ENCODE assay signal across 14 cellular contexts in the genomic region with DNA sequence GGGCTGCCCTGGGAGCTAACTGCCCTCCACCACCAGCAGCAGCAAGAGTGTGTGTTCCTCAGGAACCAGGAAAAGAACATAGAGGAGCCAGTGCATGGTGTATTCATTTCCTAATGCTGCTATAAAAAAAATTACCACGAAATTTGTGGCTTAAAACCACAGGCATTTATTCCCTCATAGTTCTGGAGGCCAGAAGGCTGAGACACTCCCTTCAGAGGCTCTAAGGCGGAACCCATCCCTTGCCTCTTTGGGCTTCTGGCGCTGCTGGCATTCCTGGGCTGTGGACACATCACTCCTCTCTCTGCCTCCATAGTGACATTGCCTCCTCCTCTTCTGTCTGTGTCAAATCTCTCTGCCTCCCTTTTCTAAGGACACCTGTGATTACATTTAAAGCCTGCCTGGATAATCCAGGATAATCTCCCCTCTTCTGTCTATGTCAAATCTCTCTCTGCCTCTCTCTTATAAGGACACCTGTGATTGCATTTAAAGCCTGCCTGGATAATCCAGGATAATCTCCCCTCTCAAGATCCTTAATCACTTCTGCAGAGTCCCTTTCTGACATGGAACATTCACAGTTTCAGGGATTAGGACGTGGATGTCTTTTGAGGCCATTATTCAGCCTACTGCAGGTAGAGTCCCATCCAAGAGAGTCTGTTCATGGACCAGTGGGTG. TPM values are rescaled to one million over a fixed set of nuclear protein-coding genes. Genes with fewer than 3 reads are reported as not detected.
DNase-seq lines count a peak whose midpoint lies in the region; TF ChIP-seq lines count a peak whose summit lies in the region.
"Had no signal": no experiment of that assay in that cellular context is flagged by ENCODE, and none has a peak within 500 bp of the region (broad histone marks: within the 10 kb centered on the region; RNA-seq: fewer than 3 reads in every experiment).

No MANE protein-coding gene starts in this region.

- peak; percentile 87 for DNase-seq in GM03348 (ENCODE audit: low spot score)
- DNase-seq in PC-9: peak; percentile 61 to 75
- DNase-seq in esophagus muscularis mucosa (ENCODE audit: extremely low spot score): peak; percentile 79
- peak; percentile 51 for DNase-seq in renal cortical epithelial cell (ENCODE audit: low read depth)
- DNase-seq in stimulated activated CD4-positive, alpha-beta T cell treated with anti-CD3 and anti-CD28 coated beads, Interleukin-2, amount 100 ng/mL, for 48 hours: no peak
- no peak for DNase-seq in NCI-H187 treated with DMSO at 0.1 percent for 48 hours (lab: John Stamatoyannopoulos, UW)
- DNase-seq in uterus: no peak
- no peak for DNase-seq in glutamatergic neuron
- DNase-seq: activated B cell treated with CpG ODN at 0.5 μM for 24 hours; activated T-cell treated with anti-CD3 and anti-CD28 coated beads, Interleukin-2, amount 50 U/mL, for 4 hours; SHP77 had no signal

- no peak overlapping the region for H3K27ac Mint-ChIP-seq in glutamatergic neuron (ENCODE audit: unreplicated experiment)
- H3K27ac Mint-ChIP-seq: activated B cell treated with CpG ODN at 0.5 μM for 24 hours had no signal

- no peaks in the 10 kb centered on the region for H3K27me3 Mint-ChIP-seq in glutamatergic neuron (ENCODE audit: unreplicated experiment)

- H3K27ac ChIP-seq in PC-9: no peak overlapping the region
- no peak overlapping the region for H3K27ac ChIP-seq in esophagus muscularis mucosa (replicated peaks in 1 of 4)
- H3K27ac ChIP-seq in uterus: peak overlapping the region in 1 of 2 donors; percentile 64
- H3K27ac ChIP-seq: cardiac muscle cell, neutrophil had no signal

- no peak overlapping the region for H2AFZ ChIP-seq in PC-9

- no peaks in the 10 kb centered on the region for H3K4me1 Mint-ChIP-seq in glutamatergic neuron (ENCODE audit: low read depth, unreplicated experiment)
- H3K4me1 Mint-ChIP-seq: activated B cell treated with CpG ODN at 0.5 μM for 24 hours had no signal

- H3K9me2 ChIP-seq in PC-9 (ENCODE audit: insufficient read depth): no peaks in the 10 kb centered on the region

- TF ChIP-seq POLR2A in esophagus muscularis mucosa (IDR thresholded peaks at IDR 0.05; ENCODE audit: low read depth) (no peak), uterus (IDR thresholded peaks at IDR 0.05) (no peak)

- no peak for TF ChIP-seq EP300 in esophagus muscularis mucosa (IDR thresholded peaks at IDR 0.05)

- no peak for TF ChIP-seq CTCF in PC-9 (conservative IDR thresholded peaks at IDR 0.05)
- no peak for TF ChIP-seq CTCF in esophagus muscularis mucosa (IDR thresholded peaks at IDR 0.05)
- TF ChIP-seq CTCF in uterus (IDR thresholded peaks at IDR 0.05): no peak
- TF ChIP-seq CTCF in glutamatergic neuron (IDR thresholded peaks at IDR 0.05; ENCODE audit: partially characterized antibody, unreplicated experiment): no peak

- no peaks in the 10 kb centered on the region for H3K9me3 Mint-ChIP-seq in glutamatergic neuron (ENCODE audit: unreplicated experiment)
- H3K9me3 Mint-ChIP-seq: activated B cell treated with CpG ODN at 0.5 μM for 24 hours; activated T-cell treated with anti-CD3 and anti-CD28 coated beads, Interleukin-2, amount 50 U/mL, for 4 hours had no signal

- no peaks in the 10 kb centered on the region for H3K79me2 ChIP-seq in PC-9 (ENCODE audit: low read depth)

- BruUV-seq in PC-9 (replicated peaks; lab: Mats Ljungman, UMichigan): no TSS peak

- H4K20me1 ChIP-seq in PC-9 (ENCODE audit: insufficient read depth): no peaks in the 10 kb centered on the region

- H3K36me3 ChIP-seq in PC-9 (ENCODE audit: low read depth) (no peaks in the 10 kb centered on the region), esophagus muscularis mucosa (no peaks in the 10 kb centered on the region), uterus (no peaks in the 10 kb centered on the region)
- H3K36me3 ChIP-seq: cardiac muscle cell, neutrophil had no signal

- H3K4me3 Mint-ChIP-seq in glutamatergic neuron (ENCODE audit: unreplicated experiment): no peak overlapping the region
- H3K4me3 Mint-ChIP-seq: activated B cell treated with CpG ODN at 0.5 μM for 24 hours; activated T-cell treated with anti-CD3 and anti-CD28 coated beads, Interleukin-2, amount 50 U/mL, for 4 hours had no signal

- intact Hi-C loops in PC-9 (cut with micrococcal nuclease; ENCODE audit: unreplicated experiment): loop anchor here (10.0 kb wide), 1 partner anchor 155 kb away; a partner anchor contains a TSS
- intact Hi-C loops in esophagus muscularis mucosa (cut with DNase I): no loop called here
- intact Hi-C loops in uterus (cut with DNase I; ENCODE audit: low total_unique reads): no loop called here

- H3F3A ChIP-seq in PC-9 (ENCODE audit: insufficient read depth, low read depth): peaks cover 3% of the 10 kb centered on the region; the same call in 1 of the 2 replicates

- peak overlapping the region; percentile 26; the same call in 1 of the 2 replicates for H3K4me2 ChIP-seq in PC-9

- no peak overlapping the region for H3K4me3 ChIP-seq in PC-9
- H3K4me3 ChIP-seq in esophagus muscularis mucosa: no peak overlapping the region
- no peak overlapping the region for H3K4me3 ChIP-seq in uterus
- H3K4me3 ChIP-seq: cardiac muscle cell, GM12878 had no signal

- CTCF ChIA-PET in PC-9 (lab: Charles Lee): no interaction called here

- H3K4me1 ChIP-seq in PC-9 (replicated peaks; ENCODE audit: insufficient read depth) (peaks cover 5% of the 10 kb centered on the region; the same call in 1 of the 2 replicates), esophagus muscularis mucosa (peaks cover 0 to 2% (median 0%) of the 10 kb centered on the region in 4 donors), uterus (no peaks in the 10 kb centered on the region)

- no peaks in the 10 kb centered on the region for H3K36me3 Mint-ChIP-seq in glutamatergic neuron (ENCODE audit: unreplicated experiment)

- H3K27me3 ChIP-seq in PC-9 (ENCODE audit: insufficient read depth, low read depth): peaks cover 21% of the 10 kb centered on the region
- no peaks in the 10 kb centered on the region for H3K27me3 ChIP-seq in esophagus muscularis mucosa
- no peaks in the 10 kb centered on the region for H3K27me3 ChIP-seq in uterus

- POLR2A ChIA-PET in PC-9 (lab: Charles Lee; ENCODE audit: unreplicated experiment): no interaction called here

- H3K9me3 ChIP-seq in PC-9 (ENCODE audit: insufficient read depth, low read depth) (no peaks in the 10 kb centered on the region), esophagus muscularis mucosa (no peaks in the 10 kb centered on the region), uterus (no peaks in the 10 kb centered on the region)
- H3K9me3 ChIP-seq: neutrophil had no signal

- WGBS in esophagus muscularis mucosa: 66% methylated on average over 4 of the region's 4 CpGs

RNA-seq across cellular contexts. Expression of a gene that starts 54.7 kb away (rescaled TPM):
- total RNA-seq in PC-9 (2021): 22.3 and 24.0 TPM in 2 replicates
- total RNA-seq in esophagus muscularis mucosa: 10 to 100 TPM; 11.9 to 23.3 (median 19.1) TPM
- 15.6 and 20.0 TPM in 2 replicates for total RNA-seq in renal cortical epithelial cell
- 10 to 100 TPM in 3 of 4 donors, 1 to 10 TPM in 1; 8.2 to 38.0 (median 24.3) TPM for total RNA-seq in uterus
- 51.2 TPM for total RNA-seq in glutamatergic neuron (ENCODE audit: unreplicated experiment)

RNA-seq across cellular contexts. Expression of a gene that starts 54.8 kb away (rescaled TPM):
- total RNA-seq in PC-9 (2021) (12.4 and 14.8 TPM in 2 replicates), esophagus muscularis mucosa (10 to 100 TPM in 3 of 4 donors, 1 to 10 TPM in 1; 9.0 to 16.2 (median 13.3) TPM), renal cortical epithelial cell (6.6 and 18.3 TPM in 2 replicates), uterus (10 to 100 TPM in 2 of 4 donors, 1 to 10 TPM in 2; 3.1 to 18.0 (median 13.2) TPM), glutamatergic neuron (ENCODE audit: unreplicated experiment) (16.1 TPM)

Comparison
In these comparisons a context has a peak if more than half of its experiments do, and no peak if none do; other contexts are left out.
1. DNase-seq: peak in GM03348 (single experiment), PC-9 (2 of 2), esophagus muscularis mucosa (single experiment) and renal cortical epithelial cell (single experiment); none in stimulated activated CD4-positive, alpha-beta T cell treated with anti-CD3 and anti-CD28 coated beads, Interleukin-2, amount 100 ng/mL, for 48 hours (0 of 2), NCI-H187 treated with DMSO at 0.1 percent for 48 hours (single experiment), uterus (0 of 2) and glutamatergic neuron (single experiment).